16 cellular contexts compared by ENCODE assay signal in the genomic region with DNA sequence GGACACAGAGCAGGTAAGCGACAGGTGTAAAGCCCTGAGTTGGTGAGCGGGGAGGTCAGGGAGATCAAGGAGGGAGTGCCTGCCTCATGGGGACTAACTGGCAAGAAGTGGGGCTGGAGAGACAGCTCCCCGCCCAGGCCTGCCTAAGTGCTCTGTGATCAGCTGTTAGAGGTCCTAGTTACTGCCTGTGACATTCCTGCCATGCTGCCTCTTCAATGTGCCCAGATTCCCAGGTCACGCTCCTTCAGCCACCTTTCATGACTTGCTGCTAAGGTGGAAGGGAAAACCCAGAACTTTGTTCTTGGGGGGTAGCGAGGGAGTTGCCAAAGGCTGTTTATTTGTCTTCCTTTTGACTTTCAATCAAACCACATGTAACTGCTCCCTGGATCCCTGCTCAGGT.
DNase-seq lines count a peak whose midpoint lies in the region; ATAC-seq and TF ChIP-seq lines count a peak whose summit lies in the region.
"Had no signal": no experiment of that assay in that cellular context is flagged by ENCODE, and none has a peak within 500 bp of the region (broad histone marks: within the 10 kb centered on the region; RNA-seq: fewer than 3 reads in every experiment).

No MANE protein-coding gene starts in this region.

- no TSS peak for BruUV-seq in PC-3 (replicated peaks; lab: Mats Ljungman, UMichigan)

- H3K9me3 Mint-ChIP-seq in osteocyte (ENCODE audit: unreplicated experiment): no peaks in the 10 kb centered on the region
- H3K9me3 Mint-ChIP-seq: activated CD4-positive, alpha-beta memory T cell treated with anti-CD3 and anti-CD28 coated beads, Interleukin-2, amount 10 ng/mL, durations not matched to agents 7 days and 5 days; IgD-negative memory B cell had no signal

- H3K4me3 ChIP-seq in DND-41 (ENCODE audit: low read depth in 1 of 2, low read length in 2 of 2) (peak overlapping the region; percentile 8 to 63; a peak in 3 of 4 replicates), PC-3 (ENCODE audit: low read length) (no peak overlapping the region), esophagus muscularis mucosa (no peak overlapping the region), lower leg skin (ENCODE audit: low read depth, poor library complexity, severe bottlenecking) (no peak overlapping the region)

- TF ChIP-seq POLR2A in esophagus muscularis mucosa (IDR thresholded peaks at IDR 0.05; ENCODE audit: low read depth) (no peak), lower leg skin (IDR thresholded peaks at IDR 0.05) (no peak)

- H3K4me2 ChIP-seq in DND-41 (ENCODE audit: insufficient read depth, low read length): peak overlapping the region; percentile 67
- H3K4me2 ChIP-seq in PC-3 (ENCODE audit: low read length): no peak overlapping the region

- CTCF ChIA-PET in PC-3 (lab: Charles Lee): no interaction called here

- peak overlapping the region; percentile 74 for H3K9ac ChIP-seq in DND-41 (ENCODE audit: low read depth, low read length)
- H3K9ac ChIP-seq in PC-3 (ENCODE audit: low read length): no peak overlapping the region

- no peaks in the 10 kb centered on the region for H3F3A ChIP-seq in PC-3 (ENCODE audit: low read length, unreplicated experiment)

- WGBS in esophagus muscularis mucosa: 73% methylated on average over 5 of the region's 5 CpGs
- WGBS in lower leg skin, 2 donors: 79 to 86% methylated on average over 5 of the region's 5 CpGs

- no peaks in the 10 kb centered on the region for H3K9me2 ChIP-seq in PC-3 (replicated peaks; ENCODE audit: low read length)

- TF ChIP-seq EP300 in esophagus muscularis mucosa (IDR thresholded peaks at IDR 0.05): no peak

- H4K20me1 ChIP-seq in DND-41 (ENCODE audit: insufficient read depth, low read length) (no peaks in the 10 kb centered on the region), PC-3 (ENCODE audit: low read length) (no peaks in the 10 kb centered on the region)

- ATAC-seq in DND-41 (ENCODE audit: insufficient read depth, low read depth) (0 out of 3 replicates have a peak, but pooled peaks have one; percentile 5), PC-3 (no peak), GM21528 (IDR thresholded peaks at IDR 0.05; ENCODE audit: low FRiP score, unreplicated experiment) (no peak)

- no peaks in the 10 kb centered on the region for H3K36me3 Mint-ChIP-seq in osteocyte (ENCODE audit: unreplicated experiment)

- H3K27ac ChIP-seq in DND-41 (ENCODE audit: low read length): peak overlapping the region; percentile 93
- peak overlapping the region; percentile 91; the same call in 1 of the 2 replicates for H3K27ac ChIP-seq in PC-3 (ENCODE audit: low read length)
- H3K27ac ChIP-seq in esophagus muscularis mucosa (replicated peaks in 1 of 4): no peak overlapping the region

- H3K27ac Mint-ChIP-seq in osteocyte (ENCODE audit: unreplicated experiment): peak overlapping the region; percentile 84
- H3K27ac Mint-ChIP-seq: activated CD4-positive, alpha-beta memory T cell treated with anti-CD3 and anti-CD28 coated beads, Interleukin-2, amount 10 ng/mL, durations not matched to agents 7 days and 5 days; IgD-negative memory B cell had no signal

- H3K4me1 Mint-ChIP-seq in osteocyte (ENCODE audit: unreplicated experiment): peaks cover 36% of the 10 kb centered on the region
- H3K4me1 Mint-ChIP-seq: IgD-negative memory B cell had no signal

- POLR2A ChIA-PET in PC-3 (lab: Charles Lee; ENCODE audit: unreplicated experiment): no interaction called here

- peaks cover 81% of the 10 kb centered on the region for H3K4me1 ChIP-seq in DND-41 (ENCODE audit: insufficient read depth, low read length)
- H3K4me1 ChIP-seq in PC-3 (ENCODE audit: insufficient read depth, low read length): peaks cover 19% of the 10 kb centered on the region
- H3K4me1 ChIP-seq in esophagus muscularis mucosa: peaks cover 4 to 15% (median 7%) of the 10 kb centered on the region in 4 donors

- no peaks in the 10 kb centered on the region for H3K9me3 ChIP-seq in DND-41 (ENCODE audit: insufficient read depth, low read length, severe bottlenecking)
- H3K9me3 ChIP-seq in PC-3 (ENCODE audit: low read length): no peaks in the 10 kb centered on the region
- H3K9me3 ChIP-seq in esophagus muscularis mucosa: no peaks in the 10 kb centered on the region

- H3K27me3 ChIP-seq in DND-41 (ENCODE audit: insufficient read depth, low read length, poor library complexity): no peaks in the 10 kb centered on the region
- no peaks in the 10 kb centered on the region for H3K27me3 ChIP-seq in PC-3 (ENCODE audit: low read length)
- H3K27me3 ChIP-seq in esophagus muscularis mucosa: no peaks in the 10 kb centered on the region

- no peaks in the 10 kb centered on the region for H3K27me3 Mint-ChIP-seq in osteocyte (ENCODE audit: unreplicated experiment)
- H3K27me3 Mint-ChIP-seq: activated CD4-positive, alpha-beta memory T cell treated with anti-CD3 and anti-CD28 coated beads, Interleukin-2, amount 10 ng/mL, durations not matched to agents 7 days and 5 days had no signal

- peaks cover 74% of the 10 kb centered on the region for H3K79me2 ChIP-seq in DND-41 (ENCODE audit: insufficient read depth, low read length)
- H3K79me2 ChIP-seq in PC-3 (ENCODE audit: low read length): no peaks in the 10 kb centered on the region

- DNase-seq in DND-41 (no peak), PC-3 (no peak), esophagus muscularis mucosa (ENCODE audit: extremely low spot score) (peak; percentile 88), osteocyte (ENCODE audit: extremely low spot score, unreplicated experiment) (no peak), lower leg skin (ENCODE audit: low spot score in 2 of 2) (no peak), NCI-H69 (lab: John Stamatoyannopoulos, UW) (no peak), DMS 273 treated with DMSO at 0.1 percent for 48 hours (lab: John Stamatoyannopoulos, UW) (no peak)
- DNase-seq: activated CD4-positive, alpha-beta memory T cell treated with anti-CD3 and anti-CD28 coated beads, Interleukin-2, amount 10 ng/mL, durations not matched to agents 7 days and 5 days; activated effector memory CD4-positive, alpha-beta T cell treated with Interleukin-2 at 50 U/mL for 16 hours; DMS79; effector CD8-positive, alpha-beta T cell; NCI-H1092; occipital lobe; stimulated activated CD4-positive, alpha-beta T cell treated with anti-CD3 and anti-CD28 coated beads, Interleukin-12 subunit alpha, Interleukin-12 subunit beta, amount 100 ng/mL, for 4 hours had no signal

- H3K36me3 ChIP-seq in DND-41 (ENCODE audit: insufficient read depth, low read length) (peaks cover 17% of the 10 kb centered on the region), PC-3 (ENCODE audit: low read depth, low read length) (no peaks in the 10 kb centered on the region), esophagus muscularis mucosa (no peaks in the 10 kb centered on the region)

- H2AFZ ChIP-seq in DND-41 (ENCODE audit: low read depth, low read length) (peak overlapping the region; percentile 46; the same call in 1 of the 2 replicates), PC-3 (ENCODE audit: low read length) (no peak overlapping the region)

- no peak for TF ChIP-seq CTCF in DND-41 (IDR thresholded peaks at IDR 0.05; ENCODE audit: borderline replicate concordance, extremely low read depth, low read length, poor library complexity, severe bottlenecking)
- no peak for TF ChIP-seq CTCF in PC-3 (conservative IDR thresholded peaks at IDR 0.05; ENCODE audit: low read depth, low read length)
- no peak for TF ChIP-seq CTCF in esophagus muscularis mucosa (IDR thresholded peaks at IDR 0.05)
- TF ChIP-seq CTCF in osteocyte (IDR thresholded peaks at IDR 0.05): no peak
- no peak for TF ChIP-seq CTCF in lower leg skin (IDR thresholded peaks at IDR 0.05)

- H3K4me3 Mint-ChIP-seq in osteocyte (ENCODE audit: unreplicated experiment): no peak overlapping the region
- H3K4me3 Mint-ChIP-seq: activated CD4-positive, alpha-beta memory T cell treated with anti-CD3 and anti-CD28 coated beads, Interleukin-2, amount 10 ng/mL, durations not matched to agents 7 days and 5 days; IgD-negative memory B cell had no signal

- intact Hi-C loops in PC-3 (cut with micrococcal nuclease) (no loop called here), esophagus muscularis mucosa (cut with DNase I) (no loop called here), lower leg skin (cut with DNase I; ENCODE audit: low total_unique reads) (no loop called here)

Comparison
In these comparisons a context has a peak if more than half of its experiments do, and no peak if none do; other contexts are left out.
1. H3K27ac ChIP-seq: peak in DND-41 (single experiment) and PC-3 (single experiment); none in esophagus muscularis mucosa (0 of 4).
2. H3K4me3 ChIP-seq: peak in DND-41 (2 of 2); none in PC-3 (single experiment), esophagus muscularis mucosa (0 of 4) and lower leg skin (single experiment).